Comparison of ENCODE assay signal across 22 cellular contexts in the genomic region with DNA sequence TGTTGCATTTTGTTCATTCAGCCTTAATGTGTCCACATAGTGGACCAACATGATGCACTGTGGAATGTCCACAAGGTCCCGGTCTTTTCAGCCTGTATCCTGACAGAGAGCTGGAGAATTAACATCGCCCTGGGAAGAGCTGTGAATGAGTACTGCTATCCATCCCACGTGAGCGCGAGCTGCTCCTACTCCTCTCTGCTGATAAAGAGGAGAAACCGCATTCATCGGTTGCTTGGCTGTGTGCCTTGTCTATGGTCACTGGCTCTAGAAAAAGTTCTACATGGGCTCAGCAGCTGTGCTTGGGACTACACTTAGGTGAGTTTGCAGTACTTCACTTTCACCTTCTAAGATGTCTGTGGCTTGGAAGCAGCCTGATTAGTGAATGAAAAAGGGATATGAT. TPM values are rescaled to one million over a fixed set of nuclear protein-coding genes. Genes with fewer than 3 reads are reported as not detected.
DNase-seq lines count a peak whose midpoint lies in the region; ATAC-seq and TF ChIP-seq lines count a peak whose summit lies in the region.
"Had no signal": no experiment of that assay in that cellular context is flagged by ENCODE, and none has a peak within 500 bp of the region (broad histone marks: within the 10 kb centered on the region; RNA-seq: fewer than 3 reads in every experiment).

No MANE protein-coding gene starts in this region.

- intact Hi-C loops in left cardiac atrium (cut with DNase I): no loop called here
- intact Hi-C loops in left ventricle myocardium inferior (cut with micrococcal nuclease): no loop called here
- intact Hi-C loops in thyroid gland (cut with DNase I): loop anchor here (2.0 kb wide), 1 partner anchor 195 kb away; no protein-coding TSS in a partner anchor

- H3K27ac ChIP-seq in left ventricle myocardium inferior (replicated peaks) (no peak overlapping the region), thyroid gland (no peak overlapping the region)
- H3K27ac ChIP-seq: SJSA1 had no signal

- no peak for TF ChIP-seq POLR2A in thyroid gland (IDR thresholded peaks at IDR 0.05)

- H3K9me3 ChIP-seq in left ventricle myocardium inferior (replicated peaks) (no peaks in the 10 kb centered on the region), thyroid gland (no peaks in the 10 kb centered on the region)
- H3K9me3 ChIP-seq: SJSA1 had no signal

- H3K36me3 ChIP-seq in left ventricle myocardium inferior (no peaks in the 10 kb centered on the region), thyroid gland (no peaks in the 10 kb centered on the region)
- H3K36me3 ChIP-seq: SJSA1 had no signal

- H3K27me3 ChIP-seq in left ventricle myocardium inferior (ENCODE audit: low read depth): peaks cover 10% of the 10 kb centered on the region
- no peaks in the 10 kb centered on the region for H3K27me3 ChIP-seq in thyroid gland
- H3K27me3 ChIP-seq: SJSA1 had no signal

- WGBS in thyroid gland, 2 donors: 64 to 78% methylated on average over 7 of the region's 7 CpGs

- peaks cover 5% of the 10 kb centered on the region for H3K4me1 ChIP-seq in left ventricle myocardium inferior
- H3K4me1 ChIP-seq in thyroid gland: no peaks in the 10 kb centered on the region
- H3K4me1 ChIP-seq: SJSA1 had no signal

- peak in 1 of 2 donors; percentile 76 for ATAC-seq in left cardiac atrium
- no peak for ATAC-seq in HG02970 (IDR thresholded peaks at IDR 0.05; ENCODE audit: low FRiP score, unreplicated experiment)
- ATAC-seq: GM12878, HCT116, PC-3, Right ventricle myocardium inferior had no signal

- H3K4me3 ChIP-seq in left ventricle myocardium inferior (no peak overlapping the region), thyroid gland (replicated peaks in 1 of 3) (no peak overlapping the region)
- H3K4me3 ChIP-seq: GM12878, SJSA1 had no signal

- DNase-seq in left cardiac atrium (peak; percentile 34), left ventricle myocardium inferior (no peak), amniotic epithelial cell (ENCODE audit: low read depth) (peak; percentile 7), mesenteric fat pad (ENCODE audit: low spot score) (peak; percentile 59), thyroid gland (peak; percentile 19 to 39), iPS-NIHi11 (ENCODE audit: low spot score) (no peak), NAMALWA (ENCODE audit: low spot score) (no peak)
- DNase-seq: 8988T, KBM-7, MV-4-11, NCI-H1105 treated with DMSO at 0.1 percent for 48 hours, NCI-H146, NCI-H1930, NCI-H2107, NCI-H748 treated with DMSO at 0.1 percent for 48 hours, PC-3 had no signal

- TF ChIP-seq CTCF in left ventricle myocardium inferior (IDR thresholded peaks at IDR 0.05; ENCODE audit: borderline replicate concordance) (no peak), thyroid gland (IDR thresholded peaks at IDR 0.05) (no peak)

RNA-seq across cellular contexts. Expression of gene IGSF5, which starts 31.1 kb away (rescaled TPM):
- total RNA-seq in left cardiac atrium (1 to 10 TPM; 4.6 to 6.3 TPM), left ventricle myocardium inferior (4.9 TPM), mesenteric fat pad (not detected), thyroid gland (under 1 TPM in 3 of 4 donors, not detected in 1; 0.49 to 0.89 (median 0.63) TPM)
- total RNA-seq: GM12878, MCF 10A, PC-3, SJSA1 had no signal

Comparison
In these comparisons a context has a peak if more than half of its experiments do, and no peak if none do; other contexts are left out.
1. DNase-seq: peak in left cardiac atrium (single experiment), amniotic epithelial cell (single experiment), mesenteric fat pad (single experiment) and thyroid gland (2 of 2); none in left ventricle myocardium inferior (single experiment), iPS-NIHi11 (single experiment) and NAMALWA (single experiment).